Comparison of ENCODE assay signal across 8 cellular contexts in genomic region chr17:42568341-42569111, GRCh38. TPM values are rescaled to one million over a fixed set of nuclear protein-coding genes. Genes with fewer than 3 reads are reported as not detected.
DNase-seq lines count a peak whose midpoint lies in the region; ATAC-seq and TF ChIP-seq lines count a peak whose summit lies in the region.

No MANE protein-coding gene starts in this region.

- H3K4me3 ChIP-seq in right cardiac atrium (ENCODE audit: low read length) = no peak overlapping the region
- no peak overlapping the region; the same call in 1 of the 2 replicates for H3K4me3 ChIP-seq in MG63

- CTCF ChIA-PET in activated B cell treated with CpG ODN at 0.5 μM for 24 hours (lab: Charles Lee) = interaction anchor here (1.4 kb wide), 1 partner anchor 9 kb away, joined by 4 read pairs; the partner anchor contains the start of gene PSMC3IP

- TF ChIP-seq CTCF in activated B cell treated with CpG ODN at 0.5 μM for 24 hours (IDR thresholded peaks at IDR 0.05) = no peak

- H3K27ac ChIP-seq in right cardiac atrium (ENCODE audit: low read length) = peak overlapping the region; percentile 9

- H3K9me3 Mint-ChIP-seq in activated CD4-positive, alpha-beta T cell treated with anti-CD3 and anti-CD28 coated beads, Interleukin-2, amount 10 ng/mL, durations not matched to agents 24 days and 14 days = no peaks in the 10 kb centered on the region
- H3K9me3 Mint-ChIP-seq in activated B cell treated with CpG ODN at 0.5 μM for 24 hours = no peaks in the 10 kb centered on the region
- no peaks in the 10 kb centered on the region for H3K9me3 Mint-ChIP-seq in stimulated activated effector memory CD8-positive, alpha-beta T cell treated with anti-CD3 and anti-CD28 coated beads, Interleukin-12 subunit alpha, Interleukin-12 subunit beta, amount 100 ng/mL, for 72 hours

- peaks cover 89% of the 10 kb centered on the region for H3K36me3 ChIP-seq in MG63

- ATAC-seq in activated B cell treated with CpG ODN at 0.5 μM for 24 hours (ENCODE audit: low read depth) (no peak), right cardiac atrium (no peak)
- no peak for ATAC-seq in stimulated activated effector memory CD8-positive, alpha-beta T cell treated with anti-CD3 and anti-CD28 coated beads, Interleukin-12 subunit alpha, Interleukin-12 subunit beta, amount 100 ng/mL, for 72 hours

- POLR2A ChIA-PET in activated B cell treated with CpG ODN at 0.5 μM for 24 hours (lab: Charles Lee) = interaction anchor here (1.1 to 4.7 kb wide), 5 partner anchors 9 to 166 kb away, joined by 3 to 62 read pairs (median 17); partner anchors contain the start of genes NAGLU and PSMC3IP

- intact Hi-C loops in activated CD4-positive, alpha-beta T cell treated with anti-CD3 and anti-CD28 coated beads, Interleukin-2, amount 10 ng/mL, durations not matched to agents 24 days and 14 days (cut with micrococcal nuclease) = no loop called here
- intact Hi-C loops in activated B cell treated with CpG ODN at 0.5 μM for 24 hours (cut with micrococcal nuclease) (no loop called here), right cardiac atrium (cut with DNase I) (no loop called here)

- H3K36me3 Mint-ChIP-seq in activated CD4-positive, alpha-beta T cell treated with anti-CD3 and anti-CD28 coated beads, Interleukin-2, amount 10 ng/mL, durations not matched to agents 24 days and 14 days (ENCODE audit: low read depth) = peaks cover 58% of the 10 kb centered on the region
- peaks cover 75% of the 10 kb centered on the region for H3K36me3 Mint-ChIP-seq in activated B cell treated with CpG ODN at 0.5 μM for 24 hours (ENCODE audit: low read depth)
- H3K36me3 Mint-ChIP-seq in stimulated activated effector memory CD8-positive, alpha-beta T cell treated with anti-CD3 and anti-CD28 coated beads, Interleukin-12 subunit alpha, Interleukin-12 subunit beta, amount 100 ng/mL, for 72 hours = peaks cover 87% of the 10 kb centered on the region

- no peaks in the 10 kb centered on the region for H3K9me3 ChIP-seq in right cardiac atrium (ENCODE audit: control insufficient read depth, low read length)
- no peaks in the 10 kb centered on the region for H3K9me3 ChIP-seq in MG63

- no peaks in the 10 kb centered on the region for H3K27me3 Mint-ChIP-seq in activated CD4-positive, alpha-beta T cell treated with anti-CD3 and anti-CD28 coated beads, Interleukin-2, amount 10 ng/mL, durations not matched to agents 24 days and 14 days
- no peaks in the 10 kb centered on the region for H3K27me3 Mint-ChIP-seq in activated B cell treated with CpG ODN at 0.5 μM for 24 hours

- H3K4me1 ChIP-seq in right cardiac atrium (ENCODE audit: control insufficient read depth, insufficient read depth, low read length) = peaks cover under 1% of the 10 kb centered on the region

- peak overlapping the region; percentile 54 for H3K4me3 Mint-ChIP-seq in activated CD4-positive, alpha-beta T cell treated with anti-CD3 and anti-CD28 coated beads, Interleukin-2, amount 10 ng/mL, durations not matched to agents 24 days and 14 days
- peak overlapping the region; percentile 52 for H3K4me3 Mint-ChIP-seq in activated B cell treated with CpG ODN at 0.5 μM for 24 hours
- peak overlapping the region; percentile 93 for H3K4me3 Mint-ChIP-seq in stimulated activated effector memory CD8-positive, alpha-beta T cell treated with anti-CD3 and anti-CD28 coated beads, Interleukin-12 subunit alpha, Interleukin-12 subunit beta, amount 100 ng/mL, for 72 hours

- 86% methylated on average over 14 of the region's 14 CpGs for whole genome bisulfite sequencing in right cardiac atrium

- peaks cover 32% of the 10 kb centered on the region for H3K4me1 Mint-ChIP-seq in activated CD4-positive, alpha-beta T cell treated with anti-CD3 and anti-CD28 coated beads, Interleukin-2, amount 10 ng/mL, durations not matched to agents 24 days and 14 days
- peaks cover 24% of the 10 kb centered on the region for H3K4me1 Mint-ChIP-seq in activated B cell treated with CpG ODN at 0.5 μM for 24 hours
- peaks cover 63% of the 10 kb centered on the region for H3K4me1 Mint-ChIP-seq in stimulated activated effector memory CD8-positive, alpha-beta T cell treated with anti-CD3 and anti-CD28 coated beads, Interleukin-12 subunit alpha, Interleukin-12 subunit beta, amount 100 ng/mL, for 72 hours

- H3K27me3 ChIP-seq in right cardiac atrium (ENCODE audit: control insufficient read depth, insufficient read depth) (no peaks in the 10 kb centered on the region), MG63 (no peaks in the 10 kb centered on the region)

- no peak for DNase-seq in activated CD4-positive, alpha-beta T cell treated with anti-CD3 and anti-CD28 coated beads, Interleukin-2, amount 10 ng/mL, durations not matched to agents 24 days and 14 days
- no peak for DNase-seq in activated CD4-positive, alpha-beta T cell treated with anti-CD3 and anti-CD28 coated beads for 4 hours
- DNase-seq in activated B cell treated with CpG ODN at 0.5 μM for 24 hours = no peak
- no peak for DNase-seq in right cardiac atrium
- no peak for DNase-seq in stimulated activated effector memory CD8-positive, alpha-beta T cell treated with anti-CD3 and anti-CD28 coated beads, Interleukin-12 subunit alpha, Interleukin-12 subunit beta, amount 100 ng/mL, for 72 hours (ENCODE audit: low spot score in 2 of 2)
- DNase-seq in epidermal melanocyte (ENCODE audit: insufficient read length, low spot score) = no peak
- DNase-seq in SIG-M5 treated with dmso at 0.1 percent for 504 hours (lab: John Stamatoyannopoulos, UW; ENCODE audit: unreplicated experiment) = no peak
- no peak for DNase-seq in MG63

- H3K27ac Mint-ChIP-seq in activated CD4-positive, alpha-beta T cell treated with anti-CD3 and anti-CD28 coated beads, Interleukin-2, amount 10 ng/mL, durations not matched to agents 24 days and 14 days = peak overlapping the region; percentile 29
- H3K27ac Mint-ChIP-seq in activated B cell treated with CpG ODN at 0.5 μM for 24 hours = no peak overlapping the region
- H3K27ac Mint-ChIP-seq in stimulated activated effector memory CD8-positive, alpha-beta T cell treated with anti-CD3 and anti-CD28 coated beads, Interleukin-12 subunit alpha, Interleukin-12 subunit beta, amount 100 ng/mL, for 72 hours = peak overlapping the region; percentile 67

RNA-seq across cellular contexts. Expression of gene MLX, which starts 1.6 kb away (rescaled TPM):
- 67.8 and 72.6 TPM in 2 replicates for total RNA-seq in activated CD4-positive, alpha-beta T cell treated with anti-CD3 and anti-CD28 coated beads, Interleukin-2, amount 10 ng/mL, durations not matched to agents 24 days and 14 days
- total RNA-seq in activated B cell treated with CpG ODN at 0.5 μM for 24 hours = 53.4 and 59.7 TPM in 2 replicates
- 10 to 100 TPM; 46.9 to 63.8 (median 54.2) TPM for total RNA-seq in right cardiac atrium
- 65.0 TPM for polyA plus RNA-seq in right cardiac atrium
- 19.8 and 40.0 TPM in 2 replicates for total RNA-seq in MG63 (2014; rRNA removed; shearing (Covaris generic); ENCODE audit: low replicate concordance)

RNA-seq across cellular contexts. Expression of gene COASY, which starts 6.6 kb away (rescaled TPM):
- 97.7 and 109 TPM in 2 replicates for total RNA-seq in activated CD4-positive, alpha-beta T cell treated with anti-CD3 and anti-CD28 coated beads, Interleukin-2, amount 10 ng/mL, durations not matched to agents 24 days and 14 days
- total RNA-seq in activated B cell treated with CpG ODN at 0.5 μM for 24 hours = 82.4 and 94.9 TPM in 2 replicates
- total RNA-seq in right cardiac atrium = 10 to 100 TPM; 32.4 to 45.5 (median 40.0) TPM
- 30.2 TPM for polyA plus RNA-seq in right cardiac atrium
- total RNA-seq in MG63 (2014; rRNA removed; shearing (Covaris generic); ENCODE audit: low replicate concordance) = 7.7 and 12.4 TPM in 2 replicates

RNA-seq across cellular contexts. Expression of gene PSMC3IP, which starts 9.0 kb away (rescaled TPM):
- 29.1 and 31.1 TPM in 2 replicates for total RNA-seq in activated CD4-positive, alpha-beta T cell treated with anti-CD3 and anti-CD28 coated beads, Interleukin-2, amount 10 ng/mL, durations not matched to agents 24 days and 14 days
- total RNA-seq in activated B cell treated with CpG ODN at 0.5 μM for 24 hours (9.0 and 10.8 TPM in 2 replicates), right cardiac atrium (1 to 10 TPM; 1.4 to 3.3 (median 2.5) TPM)
- 2.2 TPM for polyA plus RNA-seq in right cardiac atrium
- total RNA-seq in MG63 (2014; rRNA removed; shearing (Covaris generic); ENCODE audit: low replicate concordance) = 5.6 and 29.6 TPM in 2 replicates

RNA-seq across cellular contexts. Expression of gene HSD17B1, which starts 15.8 kb away (rescaled TPM):
- total RNA-seq in activated CD4-positive, alpha-beta T cell treated with anti-CD3 and anti-CD28 coated beads, Interleukin-2, amount 10 ng/mL, durations not matched to agents 24 days and 14 days = 0.42 and 0.83 TPM in 2 replicates
- total RNA-seq in activated B cell treated with CpG ODN at 0.5 μM for 24 hours (0.86 and 1.2 TPM in 2 replicates), right cardiac atrium (1 to 10 TPM; 1.2 to 1.6 (median 1.4) TPM)
- polyA plus RNA-seq in right cardiac atrium = 2.5 TPM
- 0.59 and 2.8 TPM in 2 replicates for total RNA-seq in MG63 (2014; rRNA removed; shearing (Covaris generic); ENCODE audit: low replicate concordance)

RNA-seq across cellular contexts. Expression of gene NAGLU, which starts 32.5 kb away (rescaled TPM):
- 20.4 and 20.7 TPM in 2 replicates for total RNA-seq in activated CD4-positive, alpha-beta T cell treated with anti-CD3 and anti-CD28 coated beads, Interleukin-2, amount 10 ng/mL, durations not matched to agents 24 days and 14 days
- total RNA-seq in activated B cell treated with CpG ODN at 0.5 μM for 24 hours (27.8 and 33.9 TPM in 2 replicates), right cardiac atrium (10 to 100 TPM; 11.3 to 18.8 (median 15.0) TPM)
- 13.7 TPM for polyA plus RNA-seq in right cardiac atrium
- total RNA-seq in MG63 (2014; rRNA removed; shearing (Covaris generic); ENCODE audit: low replicate concordance) = 18.5 and 46.4 TPM in 2 replicates
